9 cellular contexts compared by ENCODE assay signal in genomic region chr2:241803387-241804325, GRCh38. TPM values are rescaled to one million over a fixed set of nuclear protein-coding genes. Genes with fewer than 3 reads are reported as not detected.
DNase-seq lines count a peak whose midpoint lies in the region; ATAC-seq lines count a peak whose summit lies in the region.
"Had no signal": no experiment of that assay in that cellular context is flagged by ENCODE, and none has a peak within 500 bp of the region (broad histone marks: within the 10 kb centered on the region; RNA-seq: fewer than 3 reads in every experiment).

No MANE protein-coding gene starts in this region.

- peaks cover 3% of the 10 kb centered on the region for H3K27me3 Mint-ChIP-seq in activated naive CD4-positive, alpha-beta T cell treated with anti-CD3 and anti-CD28 coated beads, Interleukin-2, amount 50 U/mL, for 24 hours

- H3K4me1 Mint-ChIP-seq in activated naive CD4-positive, alpha-beta T cell treated with anti-CD3 and anti-CD28 coated beads, Interleukin-2, amount 50 U/mL, for 24 hours = no peaks in the 10 kb centered on the region

- H3K4me3 Mint-ChIP-seq in activated naive CD4-positive, alpha-beta T cell treated with anti-CD3 and anti-CD28 coated beads, Interleukin-2, amount 50 U/mL, for 24 hours = peak overlapping the region; percentile 73
- H3K4me3 Mint-ChIP-seq: nephron had no signal

- DNase-seq in activated T-cell treated with anti-CD3 and anti-CD28 coated beads for 24 hours (ENCODE audit: low read depth) (peak; percentile 31), activated T-cell treated with anti-CD3 and anti-CD28 coated beads for 4 hours (no peak), NCI-H2171 (lab: John Stamatoyannopoulos, UW) (peak; percentile 45), Right ventricle myocardium superior (peak; percentile 67), posterior vena cava (ENCODE audit: low spot score) (peak; percentile 86), HuH-7 (ENCODE audit: low spot score) (no peak)

- H3K27ac Mint-ChIP-seq in activated naive CD4-positive, alpha-beta T cell treated with anti-CD3 and anti-CD28 coated beads, Interleukin-2, amount 50 U/mL, for 24 hours = no peak overlapping the region

- intact Hi-C loops in Right ventricle myocardium superior (cut with DNase I) (no loop called here), posterior vena cava (cut with DNase I) (no loop called here)

- H3K9me3 Mint-ChIP-seq in activated naive CD4-positive, alpha-beta T cell treated with anti-CD3 and anti-CD28 coated beads, Interleukin-2, amount 50 U/mL, for 24 hours = no peaks in the 10 kb centered on the region
- H3K9me3 Mint-ChIP-seq: nephron had no signal

- ATAC-seq in Right ventricle myocardium superior (ENCODE audit: poor library complexity) (peak; percentile 80), GM19328 (IDR thresholded peaks at IDR 0.05; ENCODE audit: unreplicated experiment) (no peak)

- H3K36me3 Mint-ChIP-seq in activated naive CD4-positive, alpha-beta T cell treated with anti-CD3 and anti-CD28 coated beads, Interleukin-2, amount 50 U/mL, for 24 hours = no peaks in the 10 kb centered on the region

RNA-seq across cellular contexts. Expression of gene NEU4, which starts 5.3 kb away (rescaled TPM):
- not detected for total RNA-seq in Right ventricle myocardium superior
- total RNA-seq in posterior vena cava = under 1 TPM in 1 of 2 donors, not detected in 1; 0.38 TPM

RNA-seq across cellular contexts. Expression of gene GAL3ST2, which starts 27.0 kb away (rescaled TPM):
- total RNA-seq in Right ventricle myocardium superior (not detected), posterior vena cava (not detected)

RNA-seq across cellular contexts. Expression of gene PDCD1, which starts 55.0 kb away (rescaled TPM):
- total RNA-seq in Right ventricle myocardium superior (2.0 TPM), posterior vena cava (under 1 TPM in 1 of 2 donors, not detected in 1; 0.38 TPM)

Comparison
In these comparisons a context has a peak if more than half of its experiments do, and no peak if none do; other contexts are left out.
1. DNase-seq: peak in activated T-cell treated with anti-CD3 and anti-CD28 coated beads for 24 hours (single experiment), NCI-H2171 (single experiment), Right ventricle myocardium superior (single experiment) and posterior vena cava (single experiment); none in activated T-cell treated with anti-CD3 and anti-CD28 coated beads for 4 hours (single experiment) and HuH-7 (single experiment).